ENCODE assay signal across 26 cellular contexts in the genomic region with DNA sequence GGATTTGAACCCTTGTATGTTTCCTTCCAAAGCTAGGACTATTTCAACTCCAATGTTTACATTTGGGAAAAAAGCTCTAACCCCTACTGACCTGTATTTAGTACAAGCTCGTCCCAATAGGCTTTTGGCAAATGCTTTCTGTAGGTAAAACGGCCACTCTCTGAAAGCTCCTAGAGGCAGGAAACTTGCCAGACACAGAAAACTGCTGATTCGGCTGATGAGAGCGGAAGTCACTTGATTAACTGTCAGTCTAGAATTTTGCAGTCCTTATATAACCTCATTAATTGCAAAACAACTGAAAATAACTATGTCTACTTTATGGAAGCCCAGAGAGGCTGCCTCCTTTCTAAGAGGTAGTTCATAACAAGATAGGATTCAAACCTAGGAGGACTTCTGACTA.
A peak's percentile ranks its signal among the peaks of the same experiment; 100 is the strongest.
DNase-seq lines count a peak whose midpoint lies in the region; ATAC-seq and TF ChIP-seq lines count a peak whose summit lies in the region.
"Had no signal": no experiment of that assay in that cellular context is flagged by ENCODE, and none has a peak within 500 bp of the region (broad histone marks: within the 10 kb centered on the region; RNA-seq: fewer than 3 reads in every experiment).

No MANE protein-coding gene starts in this region.

- intact Hi-C loops in naive thymus-derived CD4-positive, alpha-beta T cell (cut with micrococcal nuclease) = loop anchor here (10.0 kb wide), 3 partner anchors 85 to 485 kb away; no protein-coding TSS in a partner anchor
- intact Hi-C loops in heart right ventricle (cut with DNase I) = no loop called here

- no peak overlapping the region for H3K27ac ChIP-seq in CD4-positive, CD25-positive, alpha-beta regulatory T cell (ENCODE audit: insufficient read depth, low read length, poor library complexity, severe bottlenecking)
- no peak overlapping the region for H3K27ac ChIP-seq in naive thymus-derived CD4-positive, alpha-beta T cell (ENCODE audit: low read depth, low read length)
- H3K27ac ChIP-seq in heart right ventricle = no peak overlapping the region
- H3K27ac ChIP-seq: brain microvascular endothelial cell, heart left ventricle, RWPE1, tibial nerve had no signal

- CTCF ChIA-PET in naive thymus-derived CD4-positive, alpha-beta T cell (lab: Charles Lee) = no interaction called here

- 38 to 48% methylated on average over 4 of the region's 4 CpGs for WGBS in heart right ventricle, 2 donors

- peak overlapping the region in 1 of 4 donors; percentile 5 for H3K4me3 Mint-ChIP-seq in CD4-positive, CD25-positive, alpha-beta regulatory T cell
- peak overlapping the region in 1 of 10 donors; percentile 32 for H3K4me3 Mint-ChIP-seq in naive thymus-derived CD4-positive, alpha-beta T cell
- H3K4me3 Mint-ChIP-seq: activated CD8-positive, alpha-beta T cell treated with anti-CD3 and anti-CD28 coated beads for 36 hours; activated naive CD4-positive, alpha-beta T cell treated with anti-CD3 and anti-CD28 coated beads, Interleukin-2, amount 50 U/mL, for 24 hours; CD14-positive monocyte; nephron progenitor cell had no signal

- peaks cover 0 to 11% (median 3%) of the 10 kb centered on the region in 4 donors for H3K4me1 Mint-ChIP-seq in CD4-positive, CD25-positive, alpha-beta regulatory T cell
- peaks cover 0 to 7% (median 6%) of the 10 kb centered on the region in 7 donors for H3K4me1 Mint-ChIP-seq in naive thymus-derived CD4-positive, alpha-beta T cell
- H3K4me1 Mint-ChIP-seq: nephron progenitor cell had no signal

- no peak overlapping the region for H3K4me3 ChIP-seq in CD4-positive, CD25-positive, alpha-beta regulatory T cell (ENCODE audit: low read depth, low read length)
- no peak overlapping the region for H3K4me3 ChIP-seq in naive thymus-derived CD4-positive, alpha-beta T cell (ENCODE audit: low read length)
- no peak overlapping the region for H3K4me3 ChIP-seq in heart right ventricle
- H3K4me3 ChIP-seq: heart left ventricle, lung, tibial nerve had no signal

- peaks cover 0 to 6% (median 0%) of the 10 kb centered on the region in 7 donors for H3K9me3 Mint-ChIP-seq in CD4-positive, CD25-positive, alpha-beta regulatory T cell
- H3K9me3 Mint-ChIP-seq in naive thymus-derived CD4-positive, alpha-beta T cell = no peaks in the 10 kb centered on the region
- H3K9me3 Mint-ChIP-seq: activated CD8-positive, alpha-beta T cell treated with anti-CD3 and anti-CD28 coated beads for 36 hours; activated naive CD4-positive, alpha-beta T cell treated with anti-CD3 and anti-CD28 coated beads, Interleukin-2, amount 50 U/mL, for 24 hours had no signal

- no peaks in the 10 kb centered on the region for H3K9me3 ChIP-seq in CD4-positive, CD25-positive, alpha-beta regulatory T cell (ENCODE audit: control insufficient read depth in 2 of 2, low read length in 2 of 2)
- H3K9me3 ChIP-seq in naive thymus-derived CD4-positive, alpha-beta T cell (ENCODE audit: control insufficient read depth in 2 of 3, low read length in 3 of 3) = no peaks in the 10 kb centered on the region
- no peaks in the 10 kb centered on the region for H3K9me3 ChIP-seq in heart right ventricle
- H3K9me3 ChIP-seq: heart left ventricle, tibial nerve had no signal

- no peak for TF ChIP-seq CTCF in heart right ventricle (IDR thresholded peaks at IDR 0.05)

- POLR2A ChIA-PET in naive thymus-derived CD4-positive, alpha-beta T cell (lab: Charles Lee) = no interaction called here

- ATAC-seq in CD4-positive, CD25-positive, alpha-beta regulatory T cell (ENCODE audit: low read depth in 2 of 2) = peak; percentile 57 to 71
- peak; percentile 29 for ATAC-seq in naive thymus-derived CD4-positive, alpha-beta T cell
- ATAC-seq in GM18502 (IDR thresholded peaks at IDR 0.05; ENCODE audit: poor library complexity, unreplicated experiment) (no peak), heart right ventricle (no peak)
- ATAC-seq: activated CD4-positive, CD25-positive, alpha-beta regulatory T cell treated with anti-CD3 and anti-CD28 coated beads, Interleukin-2, amount 50 U/mL, for 24 hours; activated CD8-positive, alpha-beta T cell treated with anti-CD3 and anti-CD28 coated beads for 36 hours; heart left ventricle had no signal

- H3K36me3 Mint-ChIP-seq in CD4-positive, CD25-positive, alpha-beta regulatory T cell = no peaks in the 10 kb centered on the region
- H3K36me3 Mint-ChIP-seq in naive thymus-derived CD4-positive, alpha-beta T cell = no peaks in the 10 kb centered on the region
- H3K36me3 Mint-ChIP-seq: activated naive CD4-positive, alpha-beta T cell treated with anti-CD3 and anti-CD28 coated beads, Interleukin-2, amount 50 U/mL, for 24 hours; CD14-positive monocyte had no signal

- DNase-seq in CD4-positive, CD25-positive, alpha-beta regulatory T cell = peak in 2 of 3 donors; percentile 16 to 65
- peak; percentile 1 for DNase-seq in NAMALWA (ENCODE audit: low spot score)
- peak in 3 of 5 donors; percentile 1 to 16 (median 6) for DNase-seq in T-helper 1 cell
- DNase-seq in naive thymus-derived CD4-positive, alpha-beta T cell = peak in 5 of 9 donors; percentile 18 to 39 (median 20)
- DNase-seq in mesenteric fat pad (ENCODE audit: low spot score) = no peak
- DNase-seq in heart right ventricle = no peak
- DNase-seq: activated CD8-positive, alpha-beta T cell treated with anti-CD3 and anti-CD28 coated beads for 36 hours; amniotic stem cell; brain microvascular endothelial cell; foreskin melanocyte; heart left ventricle; kidney; MV-4-11; NCI-H146; NCI-H226; NCI-H526 treated with DMSO at 0.1 percent for 48 hours; nephron progenitor cell; stimulated activated CD4-positive, alpha-beta T cell treated with anti-CD3 and anti-CD28 coated beads, Interleukin-15, amount 100 ng/mL, for 24 hours; stimulated activated CD4-positive, alpha-beta T cell treated with anti-CD3 and anti-CD28 coated beads, Interleukin-4, amount 100 ng/mL, for 4 hours had no signal

- no peaks in the 10 kb centered on the region for H3K36me3 ChIP-seq in CD4-positive, CD25-positive, alpha-beta regulatory T cell (ENCODE audit: control insufficient read depth, insufficient read depth, low read length)
- H3K36me3 ChIP-seq in naive thymus-derived CD4-positive, alpha-beta T cell (ENCODE audit: control insufficient read depth in 2 of 3, insufficient read depth in 3 of 3, low read length in 3 of 3) = no peaks in the 10 kb centered on the region
- no peaks in the 10 kb centered on the region for H3K36me3 ChIP-seq in heart right ventricle
- H3K36me3 ChIP-seq: brain microvascular endothelial cell, heart left ventricle, tibial nerve had no signal

- H3K27me3 ChIP-seq in CD4-positive, CD25-positive, alpha-beta regulatory T cell (ENCODE audit: control insufficient read depth, insufficient read depth, low read length) = no peaks in the 10 kb centered on the region
- no peaks in the 10 kb centered on the region for H3K27me3 ChIP-seq in naive thymus-derived CD4-positive, alpha-beta T cell (ENCODE audit: control insufficient read depth in 2 of 2, insufficient read depth in 2 of 2, low read length in 2 of 2)
- H3K27me3 ChIP-seq in heart right ventricle = peaks cover 0 to 26% (median 0%) of the 10 kb centered on the region in 7 donors
- H3K27me3 ChIP-seq: brain microvascular endothelial cell, tibial nerve had no signal

- H3K27me3 Mint-ChIP-seq in CD4-positive, CD25-positive, alpha-beta regulatory T cell = peaks cover 4% of the 10 kb centered on the region
- peaks cover 0 to under 1% (median 0%) of the 10 kb centered on the region in 5 donors for H3K27me3 Mint-ChIP-seq in naive thymus-derived CD4-positive, alpha-beta T cell
- H3K27me3 Mint-ChIP-seq: activated CD8-positive, alpha-beta T cell treated with anti-CD3 and anti-CD28 coated beads for 36 hours; activated naive CD4-positive, alpha-beta T cell treated with anti-CD3 and anti-CD28 coated beads, Interleukin-2, amount 50 U/mL, for 24 hours had no signal

- peak overlapping the region in 1 of 3 donors; percentile 18 for H3K27ac Mint-ChIP-seq in CD4-positive, CD25-positive, alpha-beta regulatory T cell
- peak overlapping the region in 3 of 9 donors; percentile 31 to 48 (median 42) for H3K27ac Mint-ChIP-seq in naive thymus-derived CD4-positive, alpha-beta T cell
- H3K27ac Mint-ChIP-seq: activated CD8-positive, alpha-beta T cell treated with anti-CD3 and anti-CD28 coated beads for 36 hours; activated naive CD4-positive, alpha-beta T cell treated with anti-CD3 and anti-CD28 coated beads, Interleukin-2, amount 50 U/mL, for 24 hours; nephron progenitor cell had no signal

- peaks cover 6% of the 10 kb centered on the region for H3K4me1 ChIP-seq in CD4-positive, CD25-positive, alpha-beta regulatory T cell (ENCODE audit: control insufficient read depth, insufficient read depth, low read length, poor library complexity, severe bottlenecking)
- no peaks in the 10 kb centered on the region for H3K4me1 ChIP-seq in naive thymus-derived CD4-positive, alpha-beta T cell (ENCODE audit: control insufficient read depth in 2 of 2, insufficient read depth in 2 of 2, low read length in 2 of 2)
- peaks cover 0 to 5% (median 0%) of the 10 kb centered on the region in 9 donors for H3K4me1 ChIP-seq in heart right ventricle
- H3K4me1 ChIP-seq: tibial nerve had no signal

Comparison
In these comparisons a context has a peak if more than half of its experiments do, and no peak if none do; other contexts are left out.
1. ATAC-seq: peak in CD4-positive, CD25-positive, alpha-beta regulatory T cell (2 of 2) and naive thymus-derived CD4-positive, alpha-beta T cell (single experiment); none in GM18502 (single experiment) and heart right ventricle (0 of 8).
2. DNase-seq: peak in CD4-positive, CD25-positive, alpha-beta regulatory T cell (2 of 3), NAMALWA (single experiment), T-helper 1 cell (3 of 5) and naive thymus-derived CD4-positive, alpha-beta T cell (5 of 9); none in mesenteric fat pad (single experiment) and heart right ventricle (0 of 2).
3. intact Hi-C loops: an anchor here in naive thymus-derived CD4-positive, alpha-beta T cell (10.0 kb wide); none called in heart right ventricle.